24 cellular contexts compared by ENCODE assay signal in genomic region chr1:206786212-206786886, GRCh38. TPM values are rescaled to one million over a fixed set of nuclear protein-coding genes. Genes with fewer than 3 reads are reported as not detected.
A peak's percentile ranks its signal among the peaks of the same experiment; 100 is the strongest.
DNase-seq lines count a peak whose midpoint lies in the region; ATAC-seq and FAIRE-seq lines count a peak whose summit lies in the region.
"Had no signal": no experiment of that assay in that cellular context is flagged by ENCODE, and none has a peak within 500 bp of the region (broad histone marks: within the 10 kb centered on the region; RNA-seq: fewer than 3 reads in every experiment).

No MANE protein-coding gene starts in this region.

- no peak for FAIRE-seq in frontal cortex (lab: Jason Lieb, UNC)
- FAIRE-seq: H54 had no signal

- no peaks in the 10 kb centered on the region for H3K36me3 Mint-ChIP-seq in activated CD4-positive, alpha-beta T cell treated with anti-CD3 and anti-CD28 coated beads for 36 hours (ENCODE audit: low read depth)
- peaks cover 6% of the 10 kb centered on the region for H3K36me3 Mint-ChIP-seq in activated T-helper 17 cell treated with anti-CD3 and anti-CD28 coated beads, Interleukin-2, amount 50 U/mL, for 72 hours (ENCODE audit: low read depth)
- H3K36me3 Mint-ChIP-seq in stimulated activated effector memory CD8-positive, alpha-beta T cell treated with anti-CD3 and anti-CD28 coated beads, Interleukin-12 subunit alpha, Interleukin-12 subunit beta, amount 100 ng/mL, for 72 hours = peaks cover 22% of the 10 kb centered on the region
- H3K36me3 Mint-ChIP-seq: type B pancreatic cell had no signal

- peak; percentile 48 for ATAC-seq in activated CD4-positive, alpha-beta T cell treated with anti-CD3 and anti-CD28 coated beads for 36 hours
- ATAC-seq in HG02870 (IDR thresholded peaks at IDR 0.05; ENCODE audit: unreplicated experiment) = peak; percentile 30
- ATAC-seq in activated T-helper 17 cell treated with anti-CD3 and anti-CD28 coated beads, Interleukin-2, amount 50 U/mL, for 72 hours (replicated peaks) = peak; percentile 62
- peak; percentile 87 for ATAC-seq in stimulated activated effector memory CD8-positive, alpha-beta T cell treated with anti-CD3 and anti-CD28 coated beads, Interleukin-12 subunit alpha, Interleukin-12 subunit beta, amount 100 ng/mL, for 72 hours
- ATAC-seq: heart right ventricle, right cardiac atrium had no signal

- H3K27ac Mint-ChIP-seq in activated CD4-positive, alpha-beta T cell treated with anti-CD3 and anti-CD28 coated beads for 36 hours = no peak overlapping the region
- no peak overlapping the region for H3K27ac Mint-ChIP-seq in activated T-helper 17 cell treated with anti-CD3 and anti-CD28 coated beads, Interleukin-2, amount 50 U/mL, for 72 hours
- H3K27ac Mint-ChIP-seq in stimulated activated effector memory CD8-positive, alpha-beta T cell treated with anti-CD3 and anti-CD28 coated beads, Interleukin-12 subunit alpha, Interleukin-12 subunit beta, amount 100 ng/mL, for 72 hours = no peak overlapping the region
- H3K27ac Mint-ChIP-seq: type B pancreatic cell had no signal

- intact Hi-C loops in activated CD4-positive, alpha-beta T cell treated with anti-CD3 and anti-CD28 coated beads for 36 hours (cut with DNase I, micrococcal nuclease) = no loop called here

- DNase-seq in activated CD4-positive, alpha-beta T cell treated with anti-CD3 and anti-CD28 coated beads for 36 hours = no peak
- no peak for DNase-seq in activated CD4-positive, alpha-beta T cell treated with anti-CD3 and anti-CD28 coated beads, Interleukin-2, amount 50 U/mL, for 1 hour
- peak in 1 of 2 donors; percentile 74 for DNase-seq in stimulated activated effector memory CD8-positive, alpha-beta T cell treated with anti-CD3 and anti-CD28 coated beads, Interleukin-12 subunit alpha, Interleukin-12 subunit beta, amount 100 ng/mL, for 72 hours (ENCODE audit: low spot score in 2 of 2)
- no peak for DNase-seq in NCI-H146 treated with DMSO at 0.1 percent for 48 hours (lab: John Stamatoyannopoulos, UW; ENCODE audit: unreplicated experiment)
- no peak for DNase-seq in frontal cortex (ENCODE audit: low spot score in 2 of 2)
- DNase-seq in NOMO-1 treated with DMSO at 0.1 percent for 48 hours (lab: John Stamatoyannopoulos, UW; ENCODE audit: unreplicated experiment) = no peak
- DNase-seq: BE2C; brain microvascular endothelial cell; cortex of kidney; heart right ventricle; NCI-H524 treated with DMSO at 0.1 percent for 48 hours; occipital lobe; PC-9; right cardiac atrium; SIG-M5; stimulated activated naive CD4-positive, alpha-beta T cell treated with Interleukin-2 at 50 U/mL for 16 hours had no signal

- no peak overlapping the region for H3K4me3 Mint-ChIP-seq in activated CD4-positive, alpha-beta T cell treated with anti-CD3 and anti-CD28 coated beads for 36 hours
- peak overlapping the region; percentile 55 for H3K4me3 Mint-ChIP-seq in activated T-helper 17 cell treated with anti-CD3 and anti-CD28 coated beads, Interleukin-2, amount 50 U/mL, for 72 hours
- H3K4me3 Mint-ChIP-seq in stimulated activated effector memory CD8-positive, alpha-beta T cell treated with anti-CD3 and anti-CD28 coated beads, Interleukin-12 subunit alpha, Interleukin-12 subunit beta, amount 100 ng/mL, for 72 hours = peak overlapping the region; percentile 67
- H3K4me3 Mint-ChIP-seq: type B pancreatic cell had no signal

- H3K4me1 Mint-ChIP-seq in activated CD4-positive, alpha-beta T cell treated with anti-CD3 and anti-CD28 coated beads for 36 hours = peaks cover 70% of the 10 kb centered on the region
- H3K4me1 Mint-ChIP-seq in activated T-helper 17 cell treated with anti-CD3 and anti-CD28 coated beads, Interleukin-2, amount 50 U/mL, for 72 hours = peaks cover 53% of the 10 kb centered on the region
- H3K4me1 Mint-ChIP-seq in stimulated activated effector memory CD8-positive, alpha-beta T cell treated with anti-CD3 and anti-CD28 coated beads, Interleukin-12 subunit alpha, Interleukin-12 subunit beta, amount 100 ng/mL, for 72 hours = peaks cover 80% of the 10 kb centered on the region

- no peaks in the 10 kb centered on the region for H3K9me3 Mint-ChIP-seq in activated CD4-positive, alpha-beta T cell treated with anti-CD3 and anti-CD28 coated beads for 36 hours (ENCODE audit: low read depth)
- no peaks in the 10 kb centered on the region for H3K9me3 Mint-ChIP-seq in activated T-helper 17 cell treated with anti-CD3 and anti-CD28 coated beads, Interleukin-2, amount 50 U/mL, for 72 hours
- no peaks in the 10 kb centered on the region for H3K9me3 Mint-ChIP-seq in stimulated activated effector memory CD8-positive, alpha-beta T cell treated with anti-CD3 and anti-CD28 coated beads, Interleukin-12 subunit alpha, Interleukin-12 subunit beta, amount 100 ng/mL, for 72 hours
- H3K9me3 Mint-ChIP-seq: type B pancreatic cell had no signal

- POLR2A ChIA-PET in activated CD4-positive, alpha-beta T cell treated with anti-CD3 and anti-CD28 coated beads for 36 hours (lab: Charles Lee) = interaction anchor here (0.6 to 1.7 kb wide), 4 partner anchors 14 to 68 kb away, joined by 3 to 7 read pairs (median 4); partner anchors contain the start of gene IL10

- peaks cover 26% of the 10 kb centered on the region for H3K27me3 Mint-ChIP-seq in activated CD4-positive, alpha-beta T cell treated with anti-CD3 and anti-CD28 coated beads for 36 hours
- H3K27me3 Mint-ChIP-seq in activated T-helper 17 cell treated with anti-CD3 and anti-CD28 coated beads, Interleukin-2, amount 50 U/mL, for 72 hours = no peaks in the 10 kb centered on the region

- CTCF ChIA-PET in activated CD4-positive, alpha-beta T cell treated with anti-CD3 and anti-CD28 coated beads for 36 hours (lab: Charles Lee) = interaction anchor here (0.8 to 1.9 kb wide), 19 partner anchors 9 to 151 kb away, joined by 3 to 14 read pairs (median 4); partner anchors contain the start of genes DYRK3 and IL19

RNA-seq across cellular contexts. Expression of gene IL10, which starts 14.1 kb away (rescaled TPM):
- 1 to 10 TPM; 1.3 to 1.6 TPM for total RNA-seq in activated CD4-positive, alpha-beta T cell treated with anti-CD3 and anti-CD28 coated beads for 36 hours
- 1 to 10 TPM; 1.8 to 3.2 TPM for total RNA-seq in activated T-helper 17 cell treated with anti-CD3 and anti-CD28 coated beads, Interleukin-2, amount 50 U/mL, for 72 hours
- total RNA-seq in frontal cortex = 0.41 TPM
- total RNA-seq: A172, LHCN-M2, occipital lobe, PC-9 had no signal

RNA-seq across cellular contexts. Expression of gene IL19, which starts 15.8 kb away (rescaled TPM):
- not detected for total RNA-seq in activated CD4-positive, alpha-beta T cell treated with anti-CD3 and anti-CD28 coated beads for 36 hours
- not detected for total RNA-seq in activated T-helper 17 cell treated with anti-CD3 and anti-CD28 coated beads, Interleukin-2, amount 50 U/mL, for 72 hours
- total RNA-seq in frontal cortex = not detected
- total RNA-seq: A172; heart right ventricle; LHCN-M2; lower leg skin; occipital lobe; PC-9; right cardiac atrium; T-helper 1 cell treated with Interleukin-12 subunit alpha and Interleukin-12 subunit beta and Interleukin-4 antibody, amounts not matched to agents 30 ng/mL and 1 ng/mL, for 36 hours had no signal

Comparison
In these comparisons a context has a peak if more than half of its experiments do, and no peak if none do; other contexts are left out.
1. ATAC-seq: peak in every context shown above with its lines; median percentile 87 in stimulated activated effector memory CD8-positive, alpha-beta T cell treated with anti-CD3 and anti-CD28 coated beads, Interleukin-12 subunit alpha, Interleukin-12 subunit beta, amount 100 ng/mL, for 72 hours; 62 in activated T-helper 17 cell treated with anti-CD3 and anti-CD28 coated beads, Interleukin-2, amount 50 U/mL, for 72 hours; 48 in activated CD4-positive, alpha-beta T cell treated with anti-CD3 and anti-CD28 coated beads for 36 hours; 30 in HG02870.